ENCODE assay signal across 9 cellular contexts in genomic region chr2:191678437-191679110, GRCh38. TPM values are rescaled to one million over a fixed set of nuclear protein-coding genes. Genes with fewer than 3 reads are reported as not detected.
A peak's percentile ranks its signal among the peaks of the same experiment; 100 is the strongest.
DNase-seq lines count a peak whose midpoint lies in the region; FAIRE-seq and TF ChIP-seq lines count a peak whose summit lies in the region.
"Had no signal": no experiment of that assay in that cellular context is flagged by ENCODE, and none has a peak within 500 bp of the region (broad histone marks: within the 10 kb centered on the region; RNA-seq: fewer than 3 reads in every experiment).

No MANE protein-coding gene starts in this region.

- peak overlapping the region; percentile 100 for H3K27ac ChIP-seq in GM23248

- H3F3A ChIP-seq in GM23248 (ENCODE audit: insufficient read depth), result peaks cover 59% of the 10 kb centered on the region
- peaks cover 13% of the 10 kb centered on the region for H3F3A ChIP-seq in Loucy (ENCODE audit: low read depth)

- H3K4me1 Mint-ChIP-seq in activated CD4-positive, alpha-beta memory T cell treated with anti-CD3 and anti-CD28 coated beads, Interleukin-2, amount 10 ng/mL, durations not matched to agents 7 days and 5 days, result peaks cover 57% of the 10 kb centered on the region

- peak; percentile 56 for DNase-seq in GM23248
- peak; percentile 69 for DNase-seq in activated CD4-positive, alpha-beta memory T cell treated with anti-CD3 and anti-CD28 coated beads, Interleukin-2, amount 10 ng/mL, durations not matched to agents 7 days and 5 days
- DNase-seq in mucosa of gallbladder (ENCODE audit: low spot score), result peak; percentile 23
- DNase-seq in stimulated activated CD8-positive, alpha-beta memory T cell treated with anti-CD3 and anti-CD28 coated beads, Interleukin-7, amount 100 ng/mL, for 48 hours (ENCODE audit: extremely low read depth in 1 of 2, low read depth in 1 of 2), result peak; percentile 43 to 47
- no peak for DNase-seq in NCI-H1105 treated with DMSO at 0.1 percent for 48 hours (lab: John Stamatoyannopoulos, UW)

- no peaks in the 10 kb centered on the region for H3K9me3 Mint-ChIP-seq in activated CD4-positive, alpha-beta memory T cell treated with anti-CD3 and anti-CD28 coated beads, Interleukin-2, amount 10 ng/mL, durations not matched to agents 7 days and 5 days

- H3K27ac Mint-ChIP-seq in activated CD4-positive, alpha-beta memory T cell treated with anti-CD3 and anti-CD28 coated beads, Interleukin-2, amount 10 ng/mL, durations not matched to agents 7 days and 5 days, result peak overlapping the region; percentile 98

- H3K4me2 ChIP-seq in GM23248 (ENCODE audit: unreplicated experiment), result peak overlapping the region; percentile 100
- H3K4me2 ChIP-seq in Loucy (ENCODE audit: low read depth, low read length, poor library complexity, severe bottlenecking), result peak overlapping the region; percentile 92

- no peaks in the 10 kb centered on the region for H3K9me3 ChIP-seq in GM23248 (ENCODE audit: low read depth)
- H3K9me3 ChIP-seq in Loucy (ENCODE audit: insufficient read depth, low read depth, low read length), result no peaks in the 10 kb centered on the region
- no peaks in the 10 kb centered on the region for H3K9me3 ChIP-seq in endocrine pancreas (ENCODE audit: control insufficient read depth, low read length)

- in situ Hi-C loops in GM23248 (cut with MboI), result loop anchor here (25.0 kb wide), 1 partner anchor 484 kb away; no protein-coding TSS in a partner anchor

- peak; percentile 63 for FAIRE-seq in G401.6 (lab: Jason Lieb, UNC)
- FAIRE-seq: frontal cortex had no signal

- H4K20me1 ChIP-seq in GM23248 (ENCODE audit: insufficient read depth) (no peaks in the 10 kb centered on the region; the same call in 1 of the 2 replicates), Loucy (ENCODE audit: insufficient read depth, low read length, poor library complexity, severe bottlenecking) (peaks cover 51% of the 10 kb centered on the region)

- peak overlapping the region; percentile 30; the same call in 1 of the 2 replicates for H2AFZ ChIP-seq in GM23248
- H2AFZ ChIP-seq in Loucy (ENCODE audit: low read length), result peak overlapping the region; percentile 0; the same call in 1 of the 2 replicates

- H3K4me3 ChIP-seq in GM23248 (peak overlapping the region; percentile 97), Loucy (ENCODE audit: low read length, poor library complexity, severe bottlenecking) (peak overlapping the region; percentile 94), endocrine pancreas (ENCODE audit: control insufficient read depth, insufficient read depth, low read length) (peak overlapping the region; percentile 44)

- WGBS in GM23248 (ENCODE audit: low coverage in 1 of 2, low lambda C conversion rate in 2 of 2, missing lambda C conversion rate in 2 of 2), 2 experiments, result 4 to 6% methylated on average over 28 to 40 of the region's 40 CpGs

- H3K27me3 ChIP-seq in GM23248 (replicated peaks; ENCODE audit: insufficient read depth), result no peaks in the 10 kb centered on the region
- H3K27me3 ChIP-seq in Loucy (ENCODE audit: insufficient read depth, low read length, poor library complexity, severe bottlenecking), result no peaks in the 10 kb centered on the region
- no peaks in the 10 kb centered on the region for H3K27me3 ChIP-seq in endocrine pancreas (ENCODE audit: control insufficient read depth, insufficient read depth, low read length)

- H3K9ac ChIP-seq in GM23248, result peak overlapping the region; percentile 97
- H3K9ac ChIP-seq in Loucy (ENCODE audit: low read depth, low read length, poor library complexity, severe bottlenecking), result peak overlapping the region; percentile 95
- peak overlapping the region; percentile 14 for H3K9ac ChIP-seq in endocrine pancreas (ENCODE audit: control insufficient read depth, insufficient read depth, low read length)

- CTCF ChIA-PET in activated CD4-positive, alpha-beta memory T cell treated with anti-CD3 and anti-CD28 coated beads, Interleukin-2, amount 10 ng/mL, durations not matched to agents 7 days and 5 days (lab: Charles Lee), result interaction anchor here (0.8 to 3.3 kb wide), 4 partner anchors 18 to 112 kb away, joined by 3 to 10 read pairs (median 6); no protein-coding TSS in a partner anchor

- H3K4me1 ChIP-seq in GM23248 (ENCODE audit: insufficient read depth) (peaks cover 43% of the 10 kb centered on the region), Loucy (ENCODE audit: insufficient read depth, low read length, poor library complexity, severe bottlenecking) (peaks cover 72% of the 10 kb centered on the region), endocrine pancreas (ENCODE audit: control insufficient read depth, insufficient read depth, low read length) (no peaks in the 10 kb centered on the region)

- TF ChIP-seq CTCF in Loucy (conservative IDR thresholded peaks at IDR 0.05; ENCODE audit: low read length), result no peak

- H3K27me3 Mint-ChIP-seq in activated CD4-positive, alpha-beta memory T cell treated with anti-CD3 and anti-CD28 coated beads, Interleukin-2, amount 10 ng/mL, durations not matched to agents 7 days and 5 days, result no peaks in the 10 kb centered on the region

- H3K9me2 ChIP-seq in GM23248 (ENCODE audit: insufficient read depth), result no peaks in the 10 kb centered on the region
- H3K9me2 ChIP-seq in Loucy (replicated peaks; ENCODE audit: low read depth, low read length), result no peaks in the 10 kb centered on the region

- H3K36me3 ChIP-seq in GM23248 (ENCODE audit: low read depth) (peaks cover 29% of the 10 kb centered on the region), Loucy (ENCODE audit: insufficient read depth, low read length) (peaks cover 15% of the 10 kb centered on the region; the same call in 1 of the 2 replicates), endocrine pancreas (ENCODE audit: control insufficient read depth, insufficient read depth, low read length) (no peaks in the 10 kb centered on the region)

- H3K36me3 Mint-ChIP-seq in activated CD4-positive, alpha-beta memory T cell treated with anti-CD3 and anti-CD28 coated beads, Interleukin-2, amount 10 ng/mL, durations not matched to agents 7 days and 5 days (ENCODE audit: low read depth), result peaks cover 45% of the 10 kb centered on the region

- peaks cover 56% of the 10 kb centered on the region for H3K79me2 ChIP-seq in GM23248 (ENCODE audit: insufficient read depth)
- peaks cover 65% of the 10 kb centered on the region for H3K79me2 ChIP-seq in Loucy (ENCODE audit: insufficient read depth, low read length)

- H3K4me3 Mint-ChIP-seq in activated CD4-positive, alpha-beta memory T cell treated with anti-CD3 and anti-CD28 coated beads, Interleukin-2, amount 10 ng/mL, durations not matched to agents 7 days and 5 days, result peak overlapping the region; percentile 88

- POLR2A ChIA-PET in activated CD4-positive, alpha-beta memory T cell treated with anti-CD3 and anti-CD28 coated beads, Interleukin-2, amount 10 ng/mL, durations not matched to agents 7 days and 5 days (lab: Charles Lee), result interaction anchor here (0.7 to 8.4 kb wide), 38 partner anchors 7 to 797 kb away, joined by 3 to 298 read pairs (median 8); partner anchors contain the start of genes GLS, STAT1 and STAT4

RNA-seq across cellular contexts. Expression of gene NABP1, which starts 0.6 kb away (rescaled TPM):
- total RNA-seq in GM23248 (2014; rRNA removed; shearing (Covaris generic)), result 121 and 124 TPM in 2 replicates
- polyA plus RNA-seq in GM23248 (2016; fragmentation: Nextera tagmentation; extraction: Ambion mirVana), result 120 and 148 TPM in 2 replicates
- total RNA-seq in activated CD4-positive, alpha-beta memory T cell treated with anti-CD3 and anti-CD28 coated beads, Interleukin-2, amount 10 ng/mL, durations not matched to agents 7 days and 5 days, result 10 to 100 TPM; 73.5 to 73.7 TPM
- 17.4 TPM for total RNA-seq in mucosa of gallbladder

Comparison
In these comparisons a context has a peak if more than half of its experiments do, and no peak if none do; other contexts are left out.
1. H3K4me3 ChIP-seq: peak in every context shown above with its lines; median percentile 97 in GM23248; 94 in Loucy; 44 in endocrine pancreas.
2. H3K9ac ChIP-seq: peak in every context shown above with its lines; median percentile 97 in GM23248; 95 in Loucy; 14 in endocrine pancreas.